In genomic region chr9:121280715-121281613, GRCh38 we compare ENCODE assay signal across 13 cellular contexts. TPM values are rescaled to one million over a fixed set of nuclear protein-coding genes. Genes with fewer than 3 reads are reported as not detected.
A peak's percentile ranks its signal among the peaks of the same experiment; 100 is the strongest.
DNase-seq lines count a peak whose midpoint lies in the region; ATAC-seq and TF ChIP-seq lines count a peak whose summit lies in the region.
"Had no signal": no experiment of that assay in that cellular context is flagged by ENCODE, and none has a peak within 500 bp of the region (broad histone marks: within the 10 kb centered on the region; RNA-seq: fewer than 3 reads in every experiment).

No MANE protein-coding gene starts in this region.

- H3K4me1 ChIP-seq in BLaER1 (peaks cover 80% of the 10 kb centered on the region), gastroesophageal sphincter (peaks cover 74 to 100% (median 85%) of the 10 kb centered on the region in 3 donors), sigmoid colon (peaks cover 0 to 100% (median 100%) of the 10 kb centered on the region in 4 donors)
- H3K4me1 ChIP-seq in CD8-positive, alpha-beta memory T cell (ENCODE audit: insufficient read depth, low read length): no peaks in the 10 kb centered on the region

- no peaks in the 10 kb centered on the region for H4K20me1 ChIP-seq in BLaER1

- TF ChIP-seq EP300 in gastroesophageal sphincter (IDR thresholded peaks at IDR 0.05): no peak
- TF ChIP-seq EP300 in sigmoid colon (IDR thresholded peaks at IDR 0.05): no peak

- no peaks in the 10 kb centered on the region for H3K27me3 ChIP-seq in BLaER1
- H3K27me3 ChIP-seq in gastroesophageal sphincter: no peaks in the 10 kb centered on the region
- no peaks in the 10 kb centered on the region for H3K27me3 ChIP-seq in sigmoid colon
- H3K27me3 ChIP-seq in CD8-positive, alpha-beta memory T cell (ENCODE audit: insufficient read depth, low read length, poor library complexity, severe bottlenecking): no peaks in the 10 kb centered on the region

- H3K36me3 ChIP-seq in BLaER1: no peaks in the 10 kb centered on the region
- H3K36me3 ChIP-seq in gastroesophageal sphincter: no peaks in the 10 kb centered on the region
- peaks cover 0 to 12% (median 5%) of the 10 kb centered on the region in 4 donors for H3K36me3 ChIP-seq in sigmoid colon
- no peaks in the 10 kb centered on the region for H3K36me3 ChIP-seq in CD8-positive, alpha-beta memory T cell (ENCODE audit: insufficient read depth, low read length)
- H3K36me3 ChIP-seq: WERI-Rb-1 had no signal

- POLR2A ChIA-PET in CD8-positive, alpha-beta memory T cell (lab: Charles Lee): no interaction called here

- H3K4me3 ChIP-seq in BLaER1: no peak overlapping the region
- H3K4me3 ChIP-seq in gastroesophageal sphincter: peak overlapping the region in 1 of 2 donors; percentile 1
- no peak overlapping the region for H3K4me3 ChIP-seq in sigmoid colon
- no peak overlapping the region for H3K4me3 ChIP-seq in CD8-positive, alpha-beta memory T cell (ENCODE audit: low read length)

- intact Hi-C loops in sigmoid colon (cut with DNase I): loop anchor here (5.0 kb wide), 1 partner anchor 806 kb away; no protein-coding TSS in a partner anchor

- H3K4me3 Mint-ChIP-seq in CD8-positive, alpha-beta memory T cell: no peak overlapping the region

- H3K27ac ChIP-seq in BLaER1: peak overlapping the region; percentile 67
- peak overlapping the region; percentile 94 to 98 (median 97) for H3K27ac ChIP-seq in gastroesophageal sphincter
- peak overlapping the region; percentile 94 to 99 (median 97) for H3K27ac ChIP-seq in sigmoid colon
- no peak overlapping the region for H3K27ac ChIP-seq in CD8-positive, alpha-beta memory T cell (ENCODE audit: low read depth, low read length)
- H3K27ac ChIP-seq: WERI-Rb-1 had no signal

- peak overlapping the region; percentile 94 for H3K4me2 ChIP-seq in BLaER1

- H3K4me1 Mint-ChIP-seq in CD8-positive, alpha-beta memory T cell: peaks cover 4 to 5% (median 4%) of the 10 kb centered on the region in 3 donors

- TF ChIP-seq CTCF in gastroesophageal sphincter (IDR thresholded peaks at IDR 0.05) (no peak), sigmoid colon (IDR thresholded peaks at IDR 0.05) (no peak)

- WGBS in gastroesophageal sphincter (ENCODE audit: low coverage in 1 of 2), 2 donors: 49 to 52% methylated on average over 6 to 7 of the region's 11 CpGs
- 49 to 79% methylated on average over 11 of the region's 11 CpGs for WGBS in sigmoid colon, 2 donors

- H3K9me3 Mint-ChIP-seq in CD8-positive, alpha-beta memory T cell: no peaks in the 10 kb centered on the region

- H3K27me3 Mint-ChIP-seq in CD8-positive, alpha-beta memory T cell: peaks cover 0 to 3% of the 10 kb centered on the region in 2 donors

- H3K27ac Mint-ChIP-seq in CD8-positive, alpha-beta memory T cell: peak overlapping the region in 2 of 8 donors; percentile 1 to 44

- TF ChIP-seq POLR2A in gastroesophageal sphincter (IDR thresholded peaks at IDR 0.05) (no peak), sigmoid colon (IDR thresholded peaks at IDR 0.05) (no peak)

- no peak overlapping the region for H3K9ac ChIP-seq in BLaER1

- CTCF ChIA-PET in CD8-positive, alpha-beta memory T cell (lab: Charles Lee): interaction anchor here (1.0 to 1.1 kb wide), 2 partner anchors 9 to 39 kb away, joined by 3 to 5 read pairs; no protein-coding TSS in a partner anchor

- no peaks in the 10 kb centered on the region for H3K9me3 ChIP-seq in BLaER1
- no peaks in the 10 kb centered on the region for H3K9me3 ChIP-seq in gastroesophageal sphincter
- no peaks in the 10 kb centered on the region for H3K9me3 ChIP-seq in sigmoid colon
- no peaks in the 10 kb centered on the region for H3K9me3 ChIP-seq in CD8-positive, alpha-beta memory T cell (ENCODE audit: low read length)

- no peak for ATAC-seq in gastroesophageal sphincter

- H3K36me3 Mint-ChIP-seq in CD8-positive, alpha-beta memory T cell: peaks cover 0 to 2% (median 0%) of the 10 kb centered on the region in 3 donors

- DNase-seq in RPMI8226 (peak; percentile 33), sigmoid colon (no peak), DMS153 (lab: John Stamatoyannopoulos, UW) (no peak), ureter (ENCODE audit: low spot score) (no peak), NCI-H524 treated with DMSO at 0.1 percent for 48 hours (lab: John Stamatoyannopoulos, UW) (no peak)
- DNase-seq in CD8-positive, alpha-beta memory T cell: no peak
- DNase-seq: activated gamma-delta T cell; NCI-H1092 treated with DMSO at 0.1 percent for 48 hours; stimulated activated CD4-positive, alpha-beta T cell treated with anti-CD3 and anti-CD28 coated beads, Interleukin-12 subunit alpha, Interleukin-12 subunit beta, amount 100 ng/mL, for 4 hours; stimulated activated naive CD4-positive, alpha-beta T cell had no signal

RNA-seq across cellular contexts. Expression of gene GSN, which starts 13.0 kb away (rescaled TPM):
- total RNA-seq in gastroesophageal sphincter (1,000 to 10,000 TPM; 2,362 to 3,466 (median 3,146) TPM), sigmoid colon (1,000 to 10,000 TPM; 1,610 to 2,826 (median 1,919) TPM), ureter (510 TPM)
- polyA plus RNA-seq in sigmoid colon: 100 to 1,000 TPM; 333 to 617 (median 497) TPM
- 1 to 10 TPM; 4.1 to 4.2 TPM for total RNA-seq in CD8-positive, alpha-beta memory T cell
- 6.3 TPM for polyA plus RNA-seq in CD8-positive, alpha-beta memory T cell

Comparison
In these comparisons a context has a peak if more than half of its experiments do, and no peak if none do; other contexts are left out.
1. RNA of gene GSN, which starts 13.0 kb away (total RNA-seq): 2,362 to 3,466 TPM in gastroesophageal sphincter, 1,610 to 2,826 TPM in sigmoid colon and 510 TPM in ureter (single experiment); 4.1 to 4.2 TPM in CD8-positive, alpha-beta memory T cell; every median in the first group is over 10 times any median in the second.